ENCODE assay signal across 8 cellular contexts in the genomic region with DNA sequence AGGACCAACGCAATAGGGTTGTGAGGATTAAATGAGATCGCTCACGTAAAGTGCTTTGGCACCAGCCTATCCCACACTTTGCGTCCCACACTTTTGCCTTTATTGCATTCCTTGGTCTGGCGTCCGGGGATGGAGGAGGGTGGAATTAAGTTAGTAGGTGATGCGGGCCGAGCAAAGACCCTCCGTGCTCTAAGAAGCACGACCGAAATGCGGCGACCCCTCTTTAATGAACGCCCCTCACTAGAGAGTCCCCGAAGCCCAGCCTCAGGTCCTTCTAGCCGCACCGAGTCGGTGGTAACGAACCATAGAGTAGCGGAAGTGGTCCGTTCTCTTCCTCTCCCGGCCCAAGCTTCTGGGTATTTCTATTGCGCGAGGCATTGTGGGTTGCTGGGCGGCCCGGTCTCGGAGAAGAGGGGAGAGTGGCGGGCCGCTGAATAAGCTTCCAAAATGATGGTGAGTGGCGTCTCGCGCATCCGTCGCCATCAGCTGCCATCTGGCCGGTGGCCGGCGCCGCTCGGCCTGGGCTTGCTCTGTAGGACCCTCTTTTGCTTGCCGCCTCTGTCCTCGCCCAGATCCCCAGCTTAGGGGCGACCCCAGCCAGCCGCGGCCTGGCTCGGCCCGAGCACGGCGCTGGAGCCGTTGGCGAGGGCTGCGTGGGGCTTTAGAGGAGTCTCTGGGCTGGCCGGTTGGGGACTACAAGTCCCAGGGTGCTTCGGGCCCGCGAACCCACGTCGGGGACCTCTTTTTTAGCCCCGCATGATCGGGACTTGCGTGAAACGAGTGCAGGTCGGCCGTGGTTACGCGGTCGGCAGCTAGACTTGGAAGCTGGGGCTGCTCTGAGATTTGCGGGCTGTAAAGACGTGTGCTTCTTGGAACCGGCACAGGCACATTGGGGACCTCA. TPM values are rescaled to one million over a fixed set of nuclear protein-coding genes. Genes with fewer than 3 reads are reported as not detected.
DNase-seq lines count a peak whose midpoint lies in the region; ATAC-seq and TF ChIP-seq lines count a peak whose summit lies in the region.

A gene (plus strand): TSS at position 377 of the 901 bp plus-strand sequence. CDS start 71 bp downstream, at position 448.

- H3K4me3 ChIP-seq in NB4 (ENCODE audit: low read depth, low read length) (peak within 1 kb of the TSS; percentile 96), gastroesophageal sphincter (peak within 1 kb of the TSS; percentile 86 to 87)

- H3K9me3 ChIP-seq in gastroesophageal sphincter: no peaks in the 10 kb centered on the region

- peak; percentile 71 for DNase-seq in GM04504 (ENCODE audit: low read depth)
- DNase-seq in HFFc6: peak; percentile 89
- DNase-seq in NB4 (ENCODE audit: low read depth): peak; percentile 96
- peak; percentile 93 for DNase-seq in SK-N-DZ (ENCODE audit: low spot score)
- peak; percentile 92 for DNase-seq in activated naive CD4-positive, alpha-beta T cell treated with anti-CD3 and anti-CD28 coated beads for 36 hours
- DNase-seq in non-pigmented ciliary epithelial cell (ENCODE audit: low read depth): peak; percentile 61
- peak; percentile 47 to 94 (median 89) for DNase-seq in substantia nigra (lab: John Stamatoyannopoulos, UW)

- peaks cover 42% of the 10 kb centered on the region for H3K4me1 Mint-ChIP-seq in HFFc6 (ENCODE audit: low read depth)
- peaks cover 39% of the 10 kb centered on the region for H3K4me1 Mint-ChIP-seq in activated naive CD4-positive, alpha-beta T cell treated with anti-CD3 and anti-CD28 coated beads for 36 hours (ENCODE audit: low read depth)

- ATAC-seq in gastroesophageal sphincter: peak; percentile 83

- CTCF ChIA-PET in activated naive CD4-positive, alpha-beta T cell treated with anti-CD3 and anti-CD28 coated beads for 36 hours (lab: Charles Lee): interaction anchor here (0.5 to 3.0 kb wide), 6 partner anchors 21 to 916 kb away, joined by 3 to 18 read pairs (median 8); a partner anchor contains a TSS

- peak within 1 kb of the TSS; percentile 96 for H3K27ac Mint-ChIP-seq in HFFc6
- peak within 1 kb of the TSS; percentile 77 for H3K27ac Mint-ChIP-seq in activated naive CD4-positive, alpha-beta T cell treated with anti-CD3 and anti-CD28 coated beads for 36 hours

- H3K36me3 Mint-ChIP-seq in HFFc6 (ENCODE audit: low read depth): peaks cover 14% of the 10 kb centered on the region
- H3K36me3 Mint-ChIP-seq in activated naive CD4-positive, alpha-beta T cell treated with anti-CD3 and anti-CD28 coated beads for 36 hours (ENCODE audit: low read depth): peaks cover 19% of the 10 kb centered on the region

- peak within 1 kb of the TSS; percentile 100 for H3K4me3 Mint-ChIP-seq in HFFc6
- peak within 1 kb of the TSS; percentile 88 for H3K4me3 Mint-ChIP-seq in activated naive CD4-positive, alpha-beta T cell treated with anti-CD3 and anti-CD28 coated beads for 36 hours

- TF ChIP-seq CTCF in HFFc6 (IDR thresholded peaks at IDR 0.05): no peak
- TF ChIP-seq CTCF in NB4 (IDR thresholded peaks at IDR 0.05; ENCODE audit: low read depth, low read length): no peak
- peak in 1 of 4 experiments; percentile 8 for TF ChIP-seq CTCF in gastroesophageal sphincter (IDR thresholded peaks at IDR 0.05)

- peaks cover 0 to 53% (median 15%) of the 10 kb centered on the region in 3 donors for H3K4me1 ChIP-seq in gastroesophageal sphincter

- no peak for TF ChIP-seq EP300 in gastroesophageal sphincter (IDR thresholded peaks at IDR 0.05)

- 0% methylated on average over 4 of the region's 69 CpGs; no CpG with 5 or more reads in 1 of the 2 donors for WGBS in gastroesophageal sphincter (ENCODE audit: low coverage in 1 of 2), 2 donors

- H3K36me3 ChIP-seq in gastroesophageal sphincter: peaks cover 0 to 23% of the 10 kb centered on the region in 2 donors

- intact Hi-C loops in activated naive CD4-positive, alpha-beta T cell treated with anti-CD3 and anti-CD28 coated beads for 36 hours (cut with micrococcal nuclease): loop anchor here (1.0 to 10.0 kb wide), 14 partner anchors 20 to 1902 kb away; a partner anchor contains a TSS

- no peaks in the 10 kb centered on the region for H3K27me3 ChIP-seq in gastroesophageal sphincter

- TF ChIP-seq POLR2A in NB4 (IDR thresholded peaks at IDR 0.05; ENCODE audit: extremely low read depth, insufficient read length) (peak; percentile 92), gastroesophageal sphincter (IDR thresholded peaks at IDR 0.05) (peak; percentile 60 to 65)

- H3K9me3 Mint-ChIP-seq in HFFc6: no peaks in the 10 kb centered on the region
- no peaks in the 10 kb centered on the region for H3K9me3 Mint-ChIP-seq in activated naive CD4-positive, alpha-beta T cell treated with anti-CD3 and anti-CD28 coated beads for 36 hours

- H3K27me3 Mint-ChIP-seq in HFFc6 (ENCODE audit: insufficient read depth): peaks cover 3% of the 10 kb centered on the region; the same call in 1 of the 2 replicates
- no peaks in the 10 kb centered on the region for H3K27me3 Mint-ChIP-seq in activated naive CD4-positive, alpha-beta T cell treated with anti-CD3 and anti-CD28 coated beads for 36 hours (ENCODE audit: low read depth)

- H3K27ac ChIP-seq in gastroesophageal sphincter: peak within 1 kb of the TSS; percentile 45 to 93 (median 90)
- peak within 1 kb of the TSS; percentile 97 for H3K27ac ChIP-seq in substantia nigra (ENCODE audit: low read depth, low read length, poor library complexity, severe bottlenecking)

RNA-seq across cellular contexts. Expression of the gene that starts here (rescaled TPM):
- 100 to 1,000 TPM; 350 to 492 (median 406) TPM for total RNA-seq in HFFc6 (2021; fragmentation: NEBNext Ultra II Directional; extraction: Animal tissue kit (Norgen Biotek cat#: 25700))
- polyA plus RNA-seq in SK-N-DZ (2014; cell fraction: cytosol; rRNA removed): 728 and 916 TPM in 2 replicates
- polyA plus RNA-seq in SK-N-DZ (2014; cell fraction: nucleus; rRNA removed): 240 and 336 TPM in 2 replicates
- total RNA-seq in activated naive CD4-positive, alpha-beta T cell treated with anti-CD3 and anti-CD28 coated beads for 36 hours: 100 to 1,000 TPM; 654 to 705 TPM
- 100 to 1,000 TPM; 221 to 258 (median 240) TPM for total RNA-seq in gastroesophageal sphincter

Comparison
In these comparisons a context has a peak if more than half of its experiments do, and no peak if none do; other contexts are left out.
1. Peak in every context shown above with its lines: DNase-seq, ATAC-seq, H3K4me3 ChIP-seq and H3K27ac ChIP-seq.